Comparison of ENCODE assay signal across 20 cellular contexts in the genomic region with DNA sequence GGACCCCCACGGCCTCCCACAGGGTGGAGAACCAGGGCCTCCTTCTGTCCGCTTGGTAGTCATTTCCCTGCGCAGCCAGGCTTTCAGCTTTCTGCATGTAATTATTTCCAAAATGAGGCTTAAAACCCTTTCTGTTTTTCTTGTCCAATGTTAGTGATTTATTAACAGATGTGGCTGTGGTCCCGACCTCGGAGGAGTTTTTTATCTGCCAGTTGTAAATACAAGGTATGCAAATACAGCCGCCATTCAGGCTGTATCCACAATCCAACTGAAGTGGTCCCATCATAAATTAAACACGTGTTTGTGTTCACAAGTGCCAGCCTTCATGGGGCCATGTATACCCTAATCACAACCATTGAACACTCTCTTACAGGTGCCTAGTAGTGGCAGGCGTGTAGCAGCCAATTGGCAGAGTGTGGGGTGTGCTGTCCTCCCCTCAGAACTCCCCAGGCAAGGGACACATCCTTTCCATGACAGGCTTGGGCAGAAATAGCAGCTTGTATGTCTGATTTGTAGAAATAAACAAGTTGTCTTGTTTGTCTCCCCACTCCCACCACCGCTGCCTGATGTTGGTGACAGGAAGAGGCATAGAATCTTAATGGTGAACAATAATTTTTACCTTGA.
"Had no signal": no experiment of that assay in that cellular context is flagged by ENCODE, and none has a peak within 500 bp of the region (broad histone marks: within the 10 kb centered on the region; RNA-seq: fewer than 3 reads in every experiment).

No MANE protein-coding gene starts in this region.

- H3K4me3 ChIP-seq: K562, PC-9, Peyer's patch, SJCRH30 had no signal

- H3K9ac ChIP-seq: KMS-11 had no signal

- H2AFZ ChIP-seq: PC-9 had no signal

- H3K27ac ChIP-seq: KMS-11, PC-9, Peyer's patch, SJCRH30 had no signal

- FAIRE-seq: K562 had no signal

- H3K4me2 ChIP-seq: KMS-11, PC-9 had no signal

- H3K27me3 ChIP-seq: Peyer's patch, SJCRH30 had no signal

- H3K36me3 ChIP-seq: Peyer's patch, SJCRH30 had no signal

- ATAC-seq: K562, SK-N-SH treated with all-trans-retinoic acid at 6 μM for 48 hours had no signal

- H3K9me3 ChIP-seq: Peyer's patch, SJCRH30 had no signal

- H3K4me1 ChIP-seq: Peyer's patch, SJCRH30 had no signal

- DNase-seq: Kasumi-1; MM.1S; NCI-H1092 treated with DMSO at 0.1 percent for 48 hours; NCI-H1436; NCI-H1694; NCI-H187 treated with DMSO at 0.1 percent for 48 hours; NCI-H2029 treated with DMSO at 0.1 percent for 48 hours; NCI-H2171 treated with DMSO at 0.1 percent for 48 hours; NCI-H345; NCI-H524; NCI-H526 treated with DMSO at 0.1 percent for 48 hours; NK-92 treated with Interleukin-12 subunit alpha and Interleukin-12 subunit beta, amount 100 ng/mL, for 24 hours; OCI-M1; PC-9; Peyer's patch; SHP77 treated with DMSO at 0.1 percent for 48 hours; SJCRH30 had no signal
